ENCODE assay signal across 21 cellular contexts in genomic region chr12:24933694-24934407, GRCh38. TPM values are rescaled to one million over a fixed set of nuclear protein-coding genes. Genes with fewer than 3 reads are reported as not detected.
DNase-seq lines count a peak whose midpoint lies in the region; ATAC-seq and TF ChIP-seq lines count a peak whose summit lies in the region.
"Had no signal": no experiment of that assay in that cellular context is flagged by ENCODE, and none has a peak within 500 bp of the region (broad histone marks: within the 10 kb centered on the region; RNA-seq: fewer than 3 reads in every experiment).

No MANE protein-coding gene starts in this region.

- peaks cover 0 to 93% (median 43%) of the 10 kb centered on the region in 11 experiments; a peak in 15 of 22 replicates for H4K20me1 ChIP-seq in BLaER1 treated with 17β-estradiol and CSF1 and Interleukin-3, amounts not matched to agents 10 nM and 100 nM
- H4K20me1 ChIP-seq in OCI-LY3 (ENCODE audit: insufficient read depth, low read length): no peaks in the 10 kb centered on the region; the same call in 1 of the 2 replicates

- peak overlapping the region in 9 of 11 experiments; percentile 20 to 79 (median 39); a peak in 15 of 22 replicates for H3K27ac ChIP-seq in BLaER1 treated with 17β-estradiol and CSF1 and Interleukin-3, amounts not matched to agents 10 nM and 100 nM
- H3K27ac ChIP-seq in OCI-LY3 (ENCODE audit: low read length) (peak overlapping the region; percentile 99), endodermal cell (ENCODE audit: low read depth, low read length) (no peak overlapping the region)
- H3K27ac ChIP-seq: GM23248, PC-9, RWPE1 had no signal

- WGBS in endodermal cell (ENCODE audit: insufficient coverage in 1 of 2, insufficient read length in 1 of 2), 2 experiments: 78 to 94% methylated on average over 7 to 9 of the region's 10 CpGs

- no peaks in the 10 kb centered on the region for H3K27me3 ChIP-seq in BLaER1 treated with 17β-estradiol and CSF1 and Interleukin-3, amounts not matched to agents 10 nM and 100 nM
- H3K27me3 ChIP-seq in OCI-LY3 (ENCODE audit: low read depth, low read length) (no peaks in the 10 kb centered on the region), endodermal cell (ENCODE audit: control insufficient read depth, insufficient read depth, low read length, poor library complexity, severe bottlenecking) (no peaks in the 10 kb centered on the region)

- no peak overlapping the region for H2AFZ ChIP-seq in OCI-LY3 (ENCODE audit: low read depth, low read length)
- H2AFZ ChIP-seq: GM23248, PC-9 had no signal

- peaks cover 25% of the 10 kb centered on the region for H3K9me3 Mint-ChIP-seq in endodermal cell
- H3K9me3 Mint-ChIP-seq: CD4-positive, alpha-beta memory T cell had no signal

- peaks cover 18% of the 10 kb centered on the region for H3K4me1 Mint-ChIP-seq in endodermal cell

- H3K9me3 ChIP-seq in BLaER1 treated with 17β-estradiol and CSF1 and Interleukin-3, amounts not matched to agents 10 nM and 100 nM (replicated peaks in 1 of 11): peaks cover 0 to 26% (median 11%) of the 10 kb centered on the region in 11 experiments; a peak in 12 of 22 replicates
- H3K9me3 ChIP-seq in OCI-LY3 (ENCODE audit: insufficient read depth, low read length): no peaks in the 10 kb centered on the region
- peaks cover 9% of the 10 kb centered on the region for H3K9me3 ChIP-seq in endodermal cell (ENCODE audit: control insufficient read depth, low read length)

- H3K4me3 Mint-ChIP-seq in endodermal cell: no peak overlapping the region
- H3K4me3 Mint-ChIP-seq: B cell; CD4-positive, alpha-beta memory T cell had no signal

- H3K27me3 Mint-ChIP-seq in endodermal cell (ENCODE audit: insufficient read depth): no peaks in the 10 kb centered on the region
- H3K27me3 Mint-ChIP-seq: B cell had no signal

- peaks cover 0 to 84% (median 53%) of the 10 kb centered on the region in 11 experiments; a peak in 18 of 22 replicates for H3K36me3 ChIP-seq in BLaER1 treated with 17β-estradiol and CSF1 and Interleukin-3, amounts not matched to agents 10 nM and 100 nM
- peaks cover 45% of the 10 kb centered on the region for H3K36me3 ChIP-seq in OCI-LY3 (replicated peaks; ENCODE audit: low read depth, low read length)
- peaks cover 9% of the 10 kb centered on the region for H3K36me3 ChIP-seq in endodermal cell (ENCODE audit: control insufficient read depth, insufficient read depth, low read length)

- H3K4me2 ChIP-seq in BLaER1 treated with 17β-estradiol and CSF1 and Interleukin-3, amounts not matched to agents 10 nM and 100 nM: peak overlapping the region; percentile 3 to 84 (median 66); a peak in 19 of 22 replicates
- peak overlapping the region; percentile 54 for H3K4me2 ChIP-seq in OCI-LY3 (ENCODE audit: low read length)
- H3K4me2 ChIP-seq: PC-9 had no signal

- peaks cover 79 to 96% (median 89%) of the 10 kb centered on the region in 10 experiments for H3K4me1 ChIP-seq in BLaER1 treated with 17β-estradiol and CSF1 and Interleukin-3, amounts not matched to agents 10 nM and 100 nM
- peaks cover 84% of the 10 kb centered on the region for H3K4me1 ChIP-seq in OCI-LY3 (ENCODE audit: low read length)
- no peaks in the 10 kb centered on the region for H3K4me1 ChIP-seq in endodermal cell (ENCODE audit: control insufficient read depth, insufficient read depth, low read length)

- H3K36me3 Mint-ChIP-seq in endodermal cell (ENCODE audit: low read depth): peaks cover 27% of the 10 kb centered on the region
- H3K36me3 Mint-ChIP-seq: CD4-positive, alpha-beta memory T cell had no signal

- TF ChIP-seq CTCF in OCI-LY3 (IDR thresholded peaks at IDR 0.05; ENCODE audit: low read depth, low read length) (no peak), endodermal cell (conservative IDR thresholded peaks at IDR 0.05) (no peak)

- DNase-seq in NCI-H146 (lab: John Stamatoyannopoulos, UW) (peak; percentile 10), NCI-H146 treated with DMSO at 0.1 percent for 48 hours (lab: John Stamatoyannopoulos, UW; ENCODE audit: unreplicated experiment) (no peak), endodermal cell (no peak), left lobe of liver (ENCODE audit: low spot score) (no peak), NCI-H2107 treated with DMSO at 0.1 percent for 48 hours (lab: John Stamatoyannopoulos, UW; ENCODE audit: unreplicated experiment) (no peak)
- no peak for DNase-seq in stimulated activated CD4-positive, alpha-beta T cell treated with anti-CD3 and anti-CD28 coated beads, Interleukin-1b, Interleukin-23, amount 100 ng/mL, for 48 hours
- DNase-seq: 8988T; CD4-positive, alpha-beta memory T cell; DMS153; GM23248; NCI-H1092 treated with DMSO at 0.1 percent for 48 hours; NCI-H187; NCI-H446 treated with DMSO at 0.1 percent for 48 hours; NCI-H774; PC-9 had no signal

- no peak for ATAC-seq in left lobe of liver
- ATAC-seq: GM12878, HCT116 had no signal

- no peak overlapping the region for H3K27ac Mint-ChIP-seq in endodermal cell
- H3K27ac Mint-ChIP-seq: B cell; CD4-positive, alpha-beta memory T cell had no signal

- H3K79me2 ChIP-seq in OCI-LY3 (ENCODE audit: low read length): peaks cover 84% of the 10 kb centered on the region

- no peak overlapping the region for H3K4me3 ChIP-seq in BLaER1 treated with 17β-estradiol and CSF1 and Interleukin-3, amounts not matched to agents 10 nM and 100 nM
- H3K4me3 ChIP-seq in OCI-LY3 (ENCODE audit: low read length): peak overlapping the region; percentile 38
- peak overlapping the region; percentile 40 for H3K4me3 ChIP-seq in endodermal cell (ENCODE audit: low read length)
- H3K4me3 ChIP-seq: GM12878, GM23248, PC-9 had no signal

- H3K9ac ChIP-seq in BLaER1 treated with 17β-estradiol and CSF1 and Interleukin-3, amounts not matched to agents 10 nM and 100 nM: no peak overlapping the region; a peak in 1 of 22 replicates
- peak overlapping the region; percentile 54; the same call in 1 of the 2 replicates for H3K9ac ChIP-seq in OCI-LY3 (ENCODE audit: low read length)
- no peak overlapping the region for H3K9ac ChIP-seq in endodermal cell (ENCODE audit: extremely low read depth, low read length, poor library complexity, severe bottlenecking)
- H3K9ac ChIP-seq: GM23248 had no signal

RNA-seq across cellular contexts. Expression of gene BCAT1, which starts 15.1 kb away (rescaled TPM):
- 100 to 1,000 TPM in 1 of 2 donors, 10 to 100 TPM in 1; 45.0 to 141 TPM for total RNA-seq in endodermal cell
- 116 TPM for polyA plus RNA-seq in endodermal cell (2013, experiment 1 of 2)
- 106 TPM for polyA plus RNA-seq in endodermal cell (2013, experiment 2 of 2)
- 2.8 TPM for total RNA-seq in left lobe of liver

Comparison
In these comparisons a context has a peak if more than half of its experiments do, and no peak if none do; other contexts are left out.
1. H3K4me3 ChIP-seq: peak in OCI-LY3 (single experiment) and endodermal cell (single experiment); none in BLaER1 treated with 17β-estradiol and CSF1 and Interleukin-3, amounts not matched to agents 10 nM and 100 nM (0 of 10).
2. RNA of gene BCAT1, which starts 15.1 kb away (total RNA-seq): 45.0 to 141 TPM in endodermal cell; 2.8 TPM in left lobe of liver (single experiment); every median in the first group is over 10 times any median in the second.